1 cellular context compared by ENCODE assay signal in genomic region chr14:88562831-88563686, GRCh38.
TF ChIP-seq lines count a peak whose summit lies in the region.

Gene ZC3H14, plus strand, starts transcription at chr14:88563037. Its CDS starts 97 bp downstream, at chr14:88563134.

TF ChIP-seq in K562, 482 proteins besides CTCF, POLR2A, EP300 and RAD21 (continued from another document):
- TF ChIP-seq STAT6 (CRISPR knock-in tag; IDR thresholded peaks at IDR 0.05) (no peak), ETS2 (tag; IDR thresholded peaks at IDR 0.05; ENCODE audit: borderline replicate concordance, poor library complexity, severe bottlenecking) (no peak), TFE3 (CRISPR knock-in tag; IDR thresholded peaks at IDR 0.05) (no peak), ZNF124 (CRISPR knock-in tag; IDR thresholded peaks at IDR 0.05) (no peak), MNT (conservative IDR thresholded peaks at IDR 0.05) (peak; percentile 53 to 58; a peak in 3 of 4 replicates), SP1 (CRISPR knock-in tag; IDR thresholded peaks at IDR 0.05) (0 out of 2 replicates have a peak, but pooled peaks have one; percentile 30), TEAD1 (CRISPR knock-in tag; IDR thresholded peaks at IDR 0.05) (no peak; a peak in 1 of 4 replicates), KDM5B (IDR thresholded peaks at IDR 0.05; ENCODE audit: insufficient replicate concordance, low read depth, low read length) (peak; percentile 81), ZBTB5 (IDR thresholded peaks at IDR 0.05) (no peak), ZBED1 (IDR thresholded peaks at IDR 0.05) (no peak), CUX1 (CRISPR knock-in tag; IDR thresholded peaks at IDR 0.05) (no peak), ZC3H4 (CRISPR knock-in tag; IDR thresholded peaks at IDR 0.05; ENCODE audit: borderline replicate concordance) (no peak), SUPT5H (IDR thresholded peaks at IDR 0.05) (peak; percentile 79), ZBTB26 (CRISPR knock-in tag; IDR thresholded peaks at IDR 0.05) (no peak), PHF8 (IDR thresholded peaks at IDR 0.05; ENCODE audit: borderline replicate concordance, low read length) (peak; percentile 97), MAZ (CRISPR knock-in tag; conservative IDR thresholded peaks at IDR 0.05 in 1 of 2, IDR thresholded peaks at IDR 0.05 in 1 of 2) (peak; percentile 61 to 65; a peak in 3 of 4 replicates), C11orf30 (IDR thresholded peaks at IDR 0.05; ENCODE audit: low read depth) (no peak)
